25 cellular contexts compared by ENCODE assay signal in the genomic region with DNA sequence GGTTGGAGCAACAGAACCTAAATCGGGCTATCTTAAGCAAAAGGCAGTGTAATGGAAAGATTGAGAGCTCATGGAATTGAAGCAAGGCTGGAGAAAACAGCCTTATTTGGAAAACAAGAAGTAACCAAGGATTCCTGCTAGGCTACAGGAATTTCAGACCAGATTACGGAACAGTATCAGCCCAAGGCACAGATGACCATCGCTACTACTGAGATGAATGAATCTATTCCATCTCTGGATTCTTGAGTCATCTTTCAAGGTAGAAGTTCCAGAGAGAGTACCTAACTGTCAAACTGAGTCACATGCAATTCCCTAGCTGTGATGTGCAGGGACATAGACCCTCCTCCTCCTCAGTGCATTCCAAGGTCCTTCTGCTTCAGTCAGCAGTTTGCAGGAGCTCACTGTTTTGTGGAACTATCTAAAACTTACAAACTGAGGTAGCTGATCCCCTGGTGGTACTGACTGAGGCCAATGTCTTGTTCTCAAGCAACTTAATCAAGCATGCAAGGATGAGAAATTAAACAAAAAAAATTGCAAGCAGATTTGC.
"Had no signal": no experiment of that assay in that cellular context is flagged by ENCODE, and none has a peak within 500 bp of the region (broad histone marks: within the 10 kb centered on the region; RNA-seq: fewer than 3 reads in every experiment).

No MANE protein-coding gene starts in this region.

- H3K4me1 Mint-ChIP-seq: memory B cell, nephron had no signal

- DNase-seq: dermis blood vessel endothelial cell; effector memory CD4-positive, alpha-beta T cell; hypothalamus; kidney; midbrain; naive thymus-derived CD4-positive, alpha-beta T cell; sigmoid colon; spleen; stimulated activated CD4-positive, alpha-beta T cell treated with anti-CD3 and anti-CD28 coated beads, Interleukin-15, amount 100 ng/mL, for 24 hours; stimulated activated CD4-positive, alpha-beta T cell treated with anti-CD3 and anti-CD28 coated beads, Interleukin-2, amount 100 ng/mL, for 48 hours; stimulated activated naive B cell treated with anti-CD40 and anti-IgM and Interleukin-4, amounts not matched to agents 10 μg/mL and 1 μg/mL and 100 μg/mL, for 72 hours had no signal

- H3K79me2 ChIP-seq: parathyroid adenoma had no signal

- FAIRE-seq: endothelial cell of umbilical vein, frontal cortex, kidney had no signal

- ATAC-seq: left lobe of liver; naive thymus-derived CD4-positive, alpha-beta T cell; stimulated activated naive B cell treated with anti-CD40 and anti-IgM and Interleukin-4, amounts not matched to agents 10 μg/mL and 1 μg/mL and 100 μg/mL, for 72 hours had no signal

- H3K9ac ChIP-seq: neural progenitor cell, parathyroid adenoma had no signal

- H3K4me3 ChIP-seq: coronary artery, lung, neural progenitor cell, sigmoid colon, spleen, thoracic aorta, tibial nerve, vagina had no signal

- H3K27ac ChIP-seq: neural progenitor cell, parathyroid adenoma, sigmoid colon, spleen, thoracic aorta, tibial nerve, vagina had no signal

- H3K27me3 ChIP-seq: neural progenitor cell, sigmoid colon, spleen, tibial nerve, vagina had no signal

- H3K36me3 ChIP-seq: neural progenitor cell, sigmoid colon, spleen, thoracic aorta, tibial nerve, vagina had no signal

- H2AFZ ChIP-seq: neural progenitor cell, parathyroid adenoma had no signal

- H3K9me3 Mint-ChIP-seq: memory B cell; nephron; neural progenitor cell; stimulated activated naive CD8-positive, alpha-beta T cell treated with anti-CD3 and anti-CD28 coated beads, Interleukin-15, Interleukin-2, amounts not matched to agents 100 ng/mL and 50 ng/mL, for 24 hours had no signal

- H3K27ac Mint-ChIP-seq: memory B cell; naive thymus-derived CD4-positive, alpha-beta T cell; nephron; neural progenitor cell; progenitor cell of endocrine pancreas; stimulated activated naive B cell treated with anti-CD40 and anti-IgM and Interleukin-4, amounts not matched to agents 10 μg/mL and 1 μg/mL and 100 μg/mL, for 72 hours; stimulated activated naive CD8-positive, alpha-beta T cell treated with anti-CD3 and anti-CD28 coated beads, Interleukin-15, Interleukin-2, amounts not matched to agents 100 ng/mL and 50 ng/mL, for 24 hours had no signal

- H3K36me3 Mint-ChIP-seq: memory B cell; neural progenitor cell; stimulated activated naive B cell treated with anti-CD40 and anti-IgM and Interleukin-4, amounts not matched to agents 10 μg/mL and 1 μg/mL and 100 μg/mL, for 72 hours had no signal

- H3K4me1 ChIP-seq: sigmoid colon, spleen, tibial nerve, vagina had no signal

- H3K4me2 ChIP-seq: neural progenitor cell had no signal

- H3K4me3 Mint-ChIP-seq: memory B cell; naive thymus-derived CD4-positive, alpha-beta T cell; nephron; neural progenitor cell; stimulated activated naive B cell treated with anti-CD40 and anti-IgM and Interleukin-4, amounts not matched to agents 10 μg/mL and 1 μg/mL and 100 μg/mL, for 72 hours; stimulated activated naive CD8-positive, alpha-beta T cell treated with anti-CD3 and anti-CD28 coated beads, Interleukin-15, Interleukin-2, amounts not matched to agents 100 ng/mL and 50 ng/mL, for 24 hours had no signal

- H3K9me3 ChIP-seq: sigmoid colon, spleen, thoracic aorta, tibial nerve, vagina had no signal
